Comparison of ENCODE assay signal across 2 cellular contexts in the genomic region with DNA sequence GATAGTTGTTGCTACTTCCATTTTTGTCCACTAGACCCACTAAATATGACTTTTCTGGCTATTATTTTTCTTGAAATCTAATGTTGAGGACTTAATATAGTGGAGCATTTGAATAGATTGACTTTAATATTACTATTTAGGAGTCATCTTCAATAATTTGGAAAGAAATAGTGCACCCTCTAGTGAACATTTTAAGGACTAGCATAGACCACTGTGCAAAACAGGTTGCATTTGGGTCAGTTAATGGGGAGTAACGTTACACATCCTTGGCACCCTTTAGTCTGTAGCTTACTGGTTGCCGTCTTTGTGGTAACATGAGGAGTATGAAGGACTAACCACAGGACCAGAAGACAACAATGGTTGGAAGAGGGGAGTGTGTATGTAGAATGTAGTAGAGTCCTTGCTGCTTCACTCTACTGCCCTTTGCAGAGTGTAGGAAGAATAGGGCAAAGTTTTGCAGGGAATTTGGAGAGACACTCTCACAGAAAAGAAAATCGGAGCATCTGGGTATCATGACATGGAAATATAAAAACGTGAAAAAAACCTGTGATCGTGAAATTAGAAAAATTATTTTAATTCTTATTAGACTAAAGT.
A peak's percentile ranks its signal among the peaks of the same experiment; 100 is the strongest.
TF ChIP-seq lines count a peak whose summit lies in the region.

No MANE protein-coding gene starts in this region.

TF ChIP-seq in K562, 482 proteins besides CTCF, POLR2A, EP300 and RAD21:
- TF ChIP-seq SIN3B (IDR thresholded peaks at IDR 0.05; ENCODE audit: low read depth) (no peak), HDAC6 (IDR thresholded peaks at IDR 0.05; ENCODE audit: low read depth, low read length) (no peak), TRIM28 (IDR thresholded peaks at IDR 0.05) (no peak)
- TF ChIP-seq, protein P1, sequence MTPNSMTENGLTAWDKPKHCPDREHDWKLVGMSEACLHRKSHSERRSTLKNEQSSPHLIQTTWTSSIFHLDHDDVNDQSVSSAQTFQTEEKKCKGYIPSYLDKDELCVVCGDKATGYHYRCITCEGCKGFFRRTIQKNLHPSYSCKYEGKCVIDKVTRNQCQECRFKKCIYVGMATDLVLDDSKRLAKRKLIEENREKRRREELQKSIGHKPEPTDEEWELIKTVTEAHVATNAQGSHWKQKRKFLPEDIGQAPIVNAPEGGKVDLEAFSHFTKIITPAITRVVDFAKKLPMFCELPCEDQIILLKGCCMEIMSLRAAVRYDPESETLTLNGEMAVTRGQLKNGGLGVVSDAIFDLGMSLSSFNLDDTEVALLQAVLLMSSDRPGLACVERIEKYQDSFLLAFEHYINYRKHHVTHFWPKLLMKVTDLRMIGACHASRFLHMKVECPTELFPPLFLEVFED (CRISPR knock-in tag; conservative IDR thresholded peaks at IDR 0.05): no peak
- TF ChIP-seq, protein P2, sequence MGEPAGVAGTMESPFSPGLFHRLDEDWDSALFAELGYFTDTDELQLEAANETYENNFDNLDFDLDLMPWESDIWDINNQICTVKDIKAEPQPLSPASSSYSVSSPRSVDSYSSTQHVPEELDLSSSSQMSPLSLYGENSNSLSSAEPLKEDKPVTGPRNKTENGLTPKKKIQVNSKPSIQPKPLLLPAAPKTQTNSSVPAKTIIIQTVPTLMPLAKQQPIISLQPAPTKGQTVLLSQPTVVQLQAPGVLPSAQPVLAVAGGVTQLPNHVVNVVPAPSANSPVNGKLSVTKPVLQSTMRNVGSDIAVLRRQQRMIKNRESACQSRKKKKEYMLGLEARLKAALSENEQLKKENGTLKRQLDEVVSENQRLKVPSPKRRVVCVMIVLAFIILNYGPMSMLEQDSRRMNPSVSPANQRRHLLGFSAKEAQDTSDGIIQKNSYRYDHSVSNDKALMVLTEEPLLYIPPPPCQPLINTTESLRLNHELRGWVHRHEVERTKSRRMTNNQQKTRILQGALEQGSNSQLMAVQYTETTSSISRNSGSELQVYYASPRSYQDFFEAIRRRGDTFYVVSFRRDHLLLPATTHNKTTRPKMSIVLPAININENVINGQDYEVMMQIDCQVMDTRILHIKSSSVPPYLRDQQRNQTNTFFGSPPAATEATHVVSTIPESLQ (CRISPR knock-in tag; IDR thresholded peaks at IDR 0.05): no peak

TF ChIP-seq in HepG2, 621 proteins besides CTCF, POLR2A, EP300 and RAD21:
- TF ChIP-seq MXI1 (IDR thresholded peaks at IDR 0.05; ENCODE audit: borderline replicate concordance, low read depth, low read length) (no peak), STAG1 (CRISPR knock-in tag; IDR thresholded peaks at IDR 0.05) (peak; percentile 12; the same call in 1 of the 2 replicates)
